ENCODE assay signal across 2 cellular contexts in genomic region chr5:60814498-60814897, GRCh38.
TF ChIP-seq lines count a peak whose summit lies in the region.

No MANE protein-coding gene starts in this region.

TF ChIP-seq in A549, 52 proteins besides CTCF, POLR2A, EP300 and RAD21:
- no peak for TF ChIP-seq PBX3 (IDR thresholded peaks at IDR 0.05)
- no peak for TF ChIP-seq REST (IDR thresholded peaks at IDR 0.05)

TF ChIP-seq in K562, 482 proteins besides CTCF, POLR2A, EP300 and RAD21 (continued from another document):
- TF ChIP-seq RBM25 (IDR thresholded peaks at IDR 0.05; ENCODE audit: low read depth, low read length, severe bottlenecking) (peak; percentile 13), ZBTB43 (CRISPR knock-in tag; IDR thresholded peaks at IDR 0.05) (no peak), BCOR (IDR thresholded peaks at IDR 0.05) (0 out of 2 replicates have a peak, but pooled peaks have one; percentile 11), ZFP36 (IDR thresholded peaks at IDR 0.05; ENCODE audit: low read depth, low read length, partially characterized antibody) (peak; percentile 20)
